ENCODE assay signal across 2 cellular contexts in the genomic region with DNA sequence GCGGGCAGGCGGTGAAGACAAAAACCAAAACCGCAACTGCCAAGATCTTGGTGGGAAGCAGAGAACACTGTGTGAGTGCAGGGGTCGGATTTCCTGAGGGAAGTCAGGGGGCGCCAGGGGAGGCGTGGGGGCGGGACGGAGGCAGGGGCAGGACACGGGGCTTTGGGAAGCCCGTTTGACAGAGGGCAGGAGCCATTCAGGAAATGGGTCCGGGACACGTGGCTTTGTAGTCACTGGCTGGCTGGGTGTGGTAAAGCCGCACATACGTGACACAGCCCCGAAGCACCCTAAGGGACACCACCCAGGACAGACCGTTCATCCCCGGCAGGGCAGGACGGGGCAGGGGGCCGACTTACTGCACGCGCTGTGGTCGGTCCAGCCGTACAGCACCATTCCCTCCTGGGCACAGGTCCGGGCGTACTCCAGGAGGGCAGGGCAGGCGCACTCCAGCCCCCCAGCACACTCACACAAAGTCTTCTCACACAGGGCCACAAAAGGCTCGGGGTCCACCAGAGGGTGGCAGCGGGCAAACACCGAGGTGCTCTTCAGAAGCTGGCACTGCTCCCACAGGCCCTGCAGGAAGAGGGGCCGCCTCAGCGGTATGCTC.
TF ChIP-seq lines count a peak whose summit lies in the region.

No MANE protein-coding gene starts in this region.

TF ChIP-seq in H1, 55 proteins besides CTCF, POLR2A, EP300 and RAD21:
- TF ChIP-seq FOSL1 (IDR thresholded peaks at IDR 0.05; ENCODE audit: insufficient read depth, low read depth, low read length) (no peak), MAX (IDR thresholded peaks at IDR 0.05) (peak; percentile 58)
- TF ChIP-seq, protein P1, sequence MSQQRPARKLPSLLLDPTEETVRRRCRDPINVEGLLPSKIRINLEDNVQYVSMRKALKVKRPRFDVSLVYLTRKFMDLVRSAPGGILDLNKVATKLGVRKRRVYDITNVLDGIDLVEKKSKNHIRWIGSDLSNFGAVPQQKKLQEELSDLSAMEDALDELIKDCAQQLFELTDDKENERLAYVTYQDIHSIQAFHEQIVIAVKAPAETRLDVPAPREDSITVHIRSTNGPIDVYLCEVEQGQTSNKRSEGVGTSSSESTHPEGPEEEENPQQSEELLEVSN (IDR thresholded peaks at IDR 0.05): peak; percentile 32; the same call in 1 of the 2 replicates

TF ChIP-seq in SK-N-SH, 30 proteins besides CTCF, POLR2A, EP300 and RAD21:
- TF ChIP-seq IRF3 (IDR thresholded peaks at IDR 0.05; ENCODE audit: low read depth, low read length) (no peak), FOXM1 (IDR thresholded peaks at IDR 0.05; ENCODE audit: low read depth) (no peak)
